ENCODE assay signal across 8 cellular contexts in the genomic region with DNA sequence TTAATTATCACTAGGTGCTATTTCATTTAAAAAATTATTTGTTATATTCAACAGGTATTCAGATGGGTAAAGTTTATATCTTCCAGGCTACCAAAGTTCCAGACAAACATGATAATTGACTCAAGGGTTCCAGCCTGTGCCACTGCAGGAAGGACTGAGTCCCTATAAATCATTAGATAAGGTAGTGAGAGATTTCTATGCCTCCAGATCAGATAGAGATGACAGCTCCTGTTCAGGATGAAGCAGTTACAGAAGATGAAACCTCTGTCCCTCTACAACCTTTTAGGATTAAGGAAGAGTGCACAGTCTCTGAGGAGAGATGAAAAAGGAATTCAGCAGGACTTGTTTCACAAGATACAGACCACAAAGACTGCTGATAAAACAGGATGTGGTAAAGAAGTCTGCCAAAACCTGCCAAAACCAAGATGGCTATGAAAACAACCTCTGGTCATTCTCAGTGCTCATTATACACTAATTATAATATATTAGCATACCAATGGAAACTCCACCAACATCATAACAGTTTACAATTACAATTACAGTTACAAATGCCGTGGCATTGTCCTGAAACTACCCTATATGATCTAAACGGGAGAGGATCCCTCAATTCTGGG.
A peak's percentile ranks its signal among the peaks of the same experiment; 100 is the strongest.
DNase-seq lines count a peak whose midpoint lies in the region; ATAC-seq lines count a peak whose summit lies in the region.

No MANE protein-coding gene starts in this region.

- DNase-seq in SW480 (ENCODE audit: low spot score) (peak; percentile 14), left lobe of liver (ENCODE audit: low spot score) (no peak), dedifferentiated amniotic fluid mesenchymal stem cell (ENCODE audit: extremely low spot score) (no peak), CD1c-positive myeloid dendritic cell (ENCODE audit: extremely low spot score) (no peak), NCI-H345 (lab: John Stamatoyannopoulos, UW) (no peak), hypothalamus (lab: John Stamatoyannopoulos, UW) (no peak)

- ATAC-seq in GM18508 (IDR thresholded peaks at IDR 0.05; ENCODE audit: insufficient read depth, unreplicated experiment) = peak; percentile 91
- ATAC-seq in HG02981 (IDR thresholded peaks at IDR 0.05; ENCODE audit: unreplicated experiment) = peak; percentile 92
- peak; percentile 10 for ATAC-seq in left lobe of liver

Comparison
In these comparisons a context has a peak if more than half of its experiments do, and no peak if none do; other contexts are left out.
1. ATAC-seq: peak in every context shown above with its lines; median percentile 92 in HG02981; 91 in GM18508; 10 in left lobe of liver.